In the genomic region with DNA sequence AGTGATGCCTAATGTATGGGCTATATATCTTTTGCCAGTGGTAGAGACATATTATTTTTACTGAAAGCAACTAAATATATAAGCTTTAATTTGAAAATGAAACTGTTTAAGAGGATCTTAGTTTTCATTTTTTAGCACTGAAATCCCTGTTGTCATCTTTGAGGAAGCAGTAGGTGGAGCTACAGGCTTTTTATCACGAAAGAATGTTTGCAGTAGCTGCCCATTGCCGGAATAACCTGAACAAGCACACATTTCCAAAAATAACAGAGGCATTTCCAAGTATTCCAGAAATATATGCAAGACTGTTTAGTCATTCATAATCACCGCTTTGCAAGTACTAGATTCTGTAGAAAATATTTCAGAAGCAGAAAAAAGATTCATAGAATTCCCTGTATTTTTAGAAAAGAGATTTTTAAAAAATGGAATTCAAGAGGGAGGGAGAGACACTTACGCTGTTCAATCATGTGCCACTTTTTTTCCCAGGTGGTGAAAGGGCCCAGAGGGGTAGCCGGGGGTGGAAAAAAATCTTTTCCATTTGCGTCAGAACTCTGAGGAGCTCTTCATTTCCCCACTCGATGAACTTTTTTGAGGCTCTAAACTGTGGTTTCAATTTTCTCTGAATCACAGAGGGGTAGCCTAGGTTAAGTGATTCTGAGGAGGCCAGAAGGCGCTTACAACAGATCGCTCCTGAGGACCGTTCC, we compare ENCODE assay signal across 1 cellular context.
TF ChIP-seq lines count a peak whose summit lies in the region.

No MANE protein-coding gene starts in this region.

TF ChIP-seq in GM23338, 12 proteins besides CTCF, POLR2A, EP300 and RAD21 (continued from another document):
- TF ChIP-seq ZNF462 (CRISPR knock-in tag; IDR thresholded peaks at IDR 0.05) (no peak), EZH2 (IDR thresholded peaks at IDR 0.05; ENCODE audit: low read depth, unreplicated experiment) (no peak), STAT1 (IDR thresholded peaks at IDR 0.05; ENCODE audit: unreplicated experiment) (no peak), POLR2AphosphoS5 (IDR thresholded peaks at IDR 0.05; ENCODE audit: low read depth) (no peak), ZNF114 (CRISPR knock-in tag; IDR thresholded peaks at IDR 0.05) (no peak), NANOG (IDR thresholded peaks at IDR 0.05; ENCODE audit: borderline replicate concordance) (no peak), CREB1 (CRISPR knock-in tag; IDR thresholded peaks at IDR 0.05; ENCODE audit: low read depth) (no peak), EZH2phosphoT487 (IDR thresholded peaks at IDR 0.05; ENCODE audit: unreplicated experiment) (no peak)
